Comparison of ENCODE assay signal across 26 cellular contexts in genomic region chr2:112664689-112665088, GRCh38. TPM values are rescaled to one million over a fixed set of nuclear protein-coding genes. Genes with fewer than 3 reads are reported as not detected.
DNase-seq lines count a peak whose midpoint lies in the region; ATAC-seq, FAIRE-seq and TF ChIP-seq lines count a peak whose summit lies in the region.
"Had no signal": no experiment of that assay in that cellular context is flagged by ENCODE, and none has a peak within 500 bp of the region (broad histone marks: within the 10 kb centered on the region; RNA-seq: fewer than 3 reads in every experiment).

No MANE protein-coding gene starts in this region.

- peaks cover 46% of the 10 kb centered on the region for H3K36me3 Mint-ChIP-seq in WTC11
- peaks cover 29% of the 10 kb centered on the region for H3K36me3 Mint-ChIP-seq in natural killer cell

- no peak for TF ChIP-seq POLR2A in GM12891 (IDR thresholded peaks at IDR 0.05; ENCODE audit: low read depth, low read length)

- no peak overlapping the region for H3K4me3 Mint-ChIP-seq in WTC11
- no peak overlapping the region for H3K4me3 Mint-ChIP-seq in natural killer cell
- H3K4me3 Mint-ChIP-seq: endodermal cell had no signal

- no peaks in the 10 kb centered on the region for H3K27me3 ChIP-seq in pancreas
- H3K27me3 ChIP-seq: BE2C, transverse colon had no signal

- H3K4me1 Mint-ChIP-seq in WTC11 (no peaks in the 10 kb centered on the region), natural killer cell (peaks cover 45 to 60% of the 10 kb centered on the region in 2 donors)

- FAIRE-seq in GM12891 (lab: Jason Lieb, UNC) (no peak), pancreas (lab: Jason Lieb, UNC) (no peak)
- FAIRE-seq: astrocyte, islet of Langerhans had no signal

- peaks cover 0 to 47% (median 14%) of the 10 kb centered on the region in 3 donors for H3K36me3 ChIP-seq in pancreas

- DNase-seq in DMS 273 (lab: John Stamatoyannopoulos, UW; ENCODE audit: unreplicated experiment) (peak; percentile 19), DMS 273 treated with DMSO at 0.1 percent for 48 hours (lab: John Stamatoyannopoulos, UW) (no peak), GM12891 (ENCODE audit: insufficient read length, low spot score) (no peak), WTC11 (ENCODE audit: low spot score) (no peak), natural killer cell (no peak), EL (no peak), pancreas (no peak)
- DNase-seq: activated CD4-positive, alpha-beta T cell treated with anti-CD3 and anti-CD28 coated beads for 4 hours; activated CD8-positive, alpha-beta memory T cell treated with anti-CD3 and anti-CD28 coated beads, Interleukin-2, amount 50 U/mL, for 48 hours; activated naive CD4-positive, alpha-beta T cell; BE2C; endodermal cell; NCI-H187; NCI-H2227 treated with DMSO at 0.1 percent for 48 hours; NCI-H82; stimulated activated naive CD4-positive, alpha-beta T cell; transverse colon had no signal

- H3K4me3 ChIP-seq in pancreas = no peak overlapping the region
- H3K4me3 ChIP-seq: lung, transverse colon had no signal

- H3K27ac Mint-ChIP-seq in WTC11 (peak overlapping the region; percentile 25; the same call in 1 of the 2 replicates), natural killer cell (peak overlapping the region; percentile 66 to 89)

- CTCF ChIA-PET in WTC11 (lab: Charles Lee) = interaction anchor here (1.5 to 1.9 kb wide), 2 partner anchors 19 to 62 kb away, joined by 3 to 6 read pairs; partner anchors contain the start of gene SLC20A1

- H3K9me3 Mint-ChIP-seq in WTC11 (no peaks in the 10 kb centered on the region), natural killer cell (no peaks in the 10 kb centered on the region)
- H3K9me3 Mint-ChIP-seq: endodermal cell had no signal

- no peak for TF ChIP-seq CTCF in WTC11 (IDR thresholded peaks at IDR 0.05)
- TF ChIP-seq CTCF in natural killer cell (IDR thresholded peaks at IDR 0.05) = no peak
- no peak for TF ChIP-seq CTCF in pancreas (IDR thresholded peaks at IDR 0.05)

- POLR2A ChIA-PET in WTC11 (lab: Charles Lee) = no interaction called here

- no peaks in the 10 kb centered on the region for H3K9me3 ChIP-seq in pancreas
- H3K9me3 ChIP-seq: BE2C, transverse colon had no signal

- H3K4me1 ChIP-seq in pancreas = no peaks in the 10 kb centered on the region
- H3K4me1 ChIP-seq: BE2C had no signal

- H3K27me3 Mint-ChIP-seq in WTC11 (ENCODE audit: low read depth) = no peaks in the 10 kb centered on the region
- no peaks in the 10 kb centered on the region for H3K27me3 Mint-ChIP-seq in natural killer cell (ENCODE audit: low read depth in 2 of 2)

- H3K27ac ChIP-seq in pancreas = no peak overlapping the region
- H3K27ac ChIP-seq: 22Rv1, transverse colon had no signal

- ATAC-seq in WTC11 = no peak
- no peak for ATAC-seq in natural killer cell
- no peak for ATAC-seq in pancreas
- ATAC-seq in GM18873 (IDR thresholded peaks at IDR 0.05; ENCODE audit: low FRiP score, unreplicated experiment) = no peak
- ATAC-seq: sciatic nerve had no signal

- intact Hi-C loops in natural killer cell (cut with micrococcal nuclease) = loop anchor here (5.0 kb wide), 1 partner anchor 32 kb away; no protein-coding TSS in a partner anchor
- intact Hi-C loops in pancreas (cut with DNase I) = no loop called here

TF ChIP-seq in GM12891, 5 proteins besides CTCF, POLR2A, EP300 and RAD21:
- no peak for TF ChIP-seq POU2F2 (IDR thresholded peaks at IDR 0.05; ENCODE audit: low read depth, low read length)
- TF ChIP-seq SPI1 (IDR thresholded peaks at IDR 0.05; ENCODE audit: low read depth, low read length) = no peak
- TF ChIP-seq PAX5 (IDR thresholded peaks at IDR 0.05; ENCODE audit: insufficient read depth, low read length, severe bottlenecking) = no peak
- no peak for TF ChIP-seq TAF1 (IDR thresholded peaks at IDR 0.05; ENCODE audit: low read depth, low read length)
- TF ChIP-seq POLR2AphosphoS5 (IDR thresholded peaks at IDR 0.05; ENCODE audit: low read depth, low read length) = 0 out of 2 replicates have a peak, but pooled peaks have one; percentile 22
TF ChIP-seq in GM12891: peak in this region for 1.

TF ChIP-seq in WTC11, 78 proteins besides CTCF, POLR2A, EP300 and RAD21:
- no peak for TF ChIP-seq ERG (CRISPR knock-in tag; IDR thresholded peaks at IDR 0.05)
- no peak for TF ChIP-seq ZNF423 (CRISPR knock-in tag; IDR thresholded peaks at IDR 0.05)

RNA-seq across cellular contexts. Expression of gene SLC20A1, which starts 18.9 kb away (rescaled TPM):
- 21.8 TPM for polyA plus RNA-seq in GM12891 (2012; ENCODE audit: low read depth, missing spikeins)
- total RNA-seq in WTC11 (2021) (59.9 to 64.4 TPM (median 60.1 TPM) in 3 replicates), natural killer cell (100 to 1,000 TPM; 193 to 241 (median 233) TPM), pancreas (10 to 100 TPM; 10.6 to 22.9 (median 17.2) TPM)
- polyA plus RNA-seq in pancreas = 10 to 100 TPM; 14.1 to 25.9 TPM

RNA-seq across cellular contexts. Expression of gene NT5DC4, which starts 56.1 kb away (rescaled TPM):
- polyA plus RNA-seq in GM12891 (2012; ENCODE audit: low read depth, missing spikeins) = 2.1 TPM
- total RNA-seq in WTC11 (2021) (not detected in 3 replicates), natural killer cell (1 to 10 TPM in 1 of 3 donors, under 1 TPM in 1, not detected in 1; 0.45 to 2.0 TPM), pancreas (under 1 TPM in 1 of 6 donors, not detected in 5; 0.09 TPM)
- not detected for polyA plus RNA-seq in pancreas
- total RNA-seq: astrocyte, cerebellum, endodermal cell, osteoblast, sciatic nerve, SK-MEL-5, transverse colon had no signal
